ENCODE assay signal across 20 cellular contexts in the genomic region with DNA sequence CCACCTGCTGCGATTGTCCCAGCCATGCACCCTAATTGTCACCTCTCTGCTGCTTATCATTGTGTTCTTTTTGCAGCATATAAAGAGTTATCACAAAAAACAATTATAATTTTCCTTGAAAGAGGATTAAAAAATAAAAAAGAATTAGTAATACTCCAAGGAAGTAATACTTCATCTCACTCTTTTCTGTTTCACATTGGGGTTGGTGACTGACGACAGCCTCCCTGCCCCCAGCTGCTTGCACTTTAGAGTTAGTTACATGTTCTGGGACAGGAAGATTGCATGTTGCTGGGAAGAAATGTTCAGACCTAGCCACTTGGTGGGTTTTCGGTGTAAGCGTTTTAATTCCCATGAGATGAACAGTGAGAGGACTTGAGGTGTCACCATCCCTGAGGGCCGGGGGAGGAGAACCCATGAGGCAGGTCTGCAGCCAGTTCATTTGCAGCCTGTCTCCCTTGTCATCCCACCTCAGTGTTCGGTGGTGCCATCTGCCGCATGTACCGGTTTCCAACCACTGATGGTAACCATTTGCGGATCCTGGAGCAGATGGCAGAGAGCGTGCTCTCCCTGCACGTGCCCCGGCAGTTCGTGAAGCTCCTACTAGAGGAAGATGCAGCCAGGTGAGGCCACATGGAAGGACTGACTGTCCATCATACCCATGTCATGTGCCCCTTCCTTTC.
A peak's percentile ranks its signal among the peaks of the same experiment; 100 is the strongest.
DNase-seq lines count a peak whose midpoint lies in the region; ATAC-seq, FAIRE-seq and TF ChIP-seq lines count a peak whose summit lies in the region.
"Had no signal": no experiment of that assay in that cellular context is flagged by ENCODE, and none has a peak within 500 bp of the region (broad histone marks: within the 10 kb centered on the region; RNA-seq: fewer than 3 reads in every experiment).

No MANE protein-coding gene starts in this region.

- no peaks in the 10 kb centered on the region for H3K27me3 ChIP-seq in spleen (replicated peaks in 1 of 7)
- H3K27me3 ChIP-seq: SJSA1 had no signal

- peaks cover 13% of the 10 kb centered on the region for H3K4me1 Mint-ChIP-seq in activated T-cell treated with anti-CD3 and anti-CD28 coated beads, Interleukin-2, amount 50 U/mL, for 24 hours (ENCODE audit: low read depth)
- H3K4me1 Mint-ChIP-seq in stimulated activated naive B cell treated with anti-CD40 and anti-IgM and Interleukin-4, amounts not matched to agents 10 μg/mL and 1 μg/mL and 100 μg/mL, for 72 hours = peaks cover 7 to 9% of the 10 kb centered on the region in 2 donors
- H3K4me1 Mint-ChIP-seq: IgD-negative memory B cell had no signal

- intact Hi-C loops in spleen (cut with DNase I; ENCODE audit: low total_unique reads) = no loop called here

- peaks cover 0 to 100% (median 50%) of the 10 kb centered on the region in 6 donors for H3K36me3 ChIP-seq in spleen

- H3K27ac ChIP-seq in spleen = peak overlapping the region in 5 of 8 donors; percentile 33 to 77 (median 46)
- H3K27ac ChIP-seq: GM23248, SJSA1 had no signal

- H3K27ac Mint-ChIP-seq in activated T-cell treated with anti-CD3 and anti-CD28 coated beads, Interleukin-2, amount 50 U/mL, for 24 hours = peak overlapping the region; percentile 45
- no peak overlapping the region for H3K27ac Mint-ChIP-seq in stimulated activated naive B cell treated with anti-CD40 and anti-IgM and Interleukin-4, amounts not matched to agents 10 μg/mL and 1 μg/mL and 100 μg/mL, for 72 hours

- no peaks in the 10 kb centered on the region for H3K9me3 ChIP-seq in spleen
- H3K9me3 ChIP-seq: SJSA1 had no signal

- H3K36me3 Mint-ChIP-seq in activated T-cell treated with anti-CD3 and anti-CD28 coated beads, Interleukin-2, amount 50 U/mL, for 24 hours (ENCODE audit: low read depth) = peaks cover 91% of the 10 kb centered on the region
- H3K36me3 Mint-ChIP-seq in stimulated activated naive B cell treated with anti-CD40 and anti-IgM and Interleukin-4, amounts not matched to agents 10 μg/mL and 1 μg/mL and 100 μg/mL, for 72 hours = peaks cover 44 to 56% of the 10 kb centered on the region in 2 donors

- no peak overlapping the region for H3K4me3 ChIP-seq in spleen
- H3K4me3 ChIP-seq: GM23248, SJSA1 had no signal

- H3K9me3 Mint-ChIP-seq in activated T-cell treated with anti-CD3 and anti-CD28 coated beads, Interleukin-2, amount 50 U/mL, for 24 hours = no peaks in the 10 kb centered on the region
- H3K9me3 Mint-ChIP-seq in stimulated activated naive B cell treated with anti-CD40 and anti-IgM and Interleukin-4, amounts not matched to agents 10 μg/mL and 1 μg/mL and 100 μg/mL, for 72 hours = no peaks in the 10 kb centered on the region
- H3K9me3 Mint-ChIP-seq: IgD-negative memory B cell had no signal

- no peak for DNase-seq in activated T-cell treated with anti-CD3 and anti-CD28 coated beads, Interleukin-2, amount 50 U/mL, for 24 hours
- DNase-seq in activated T-cell treated with anti-CD3 and anti-CD28 coated beads, Interleukin-2, amount 50 U/mL, for 48 hours = no peak
- no peak for DNase-seq in HTR-8/SVneo (ENCODE audit: insufficient read length, low spot score)
- DNase-seq in cerebellar cortex (ENCODE audit: low spot score) = peak; percentile 92
- peak; percentile 48 for DNase-seq in spleen
- DNase-seq in globus pallidus (ENCODE audit: low spot score) = no peak
- DNase-seq in stimulated activated naive B cell treated with anti-CD40 and anti-IgM and Interleukin-4, amounts not matched to agents 10 μg/mL and 1 μg/mL and 100 μg/mL, for 72 hours = no peak
- DNase-seq in GM19239 (ENCODE audit: insufficient read length, low spot score) = no peak
- DNase-seq: Calu3, DMS79 treated with DMSO at 0.1 percent for 48 hours, HCEC 1CT, NCI-H1105, NCI-H187, NCI-H446, NCI-H82, PC-3 had no signal

- FAIRE-seq in HTR-8/SVneo (lab: Jason Lieb, UNC) (peak; percentile 13), GM19239 (lab: Jason Lieb, UNC) (no peak)
- FAIRE-seq: G401.6 had no signal

- H3K4me3 Mint-ChIP-seq in activated T-cell treated with anti-CD3 and anti-CD28 coated beads, Interleukin-2, amount 50 U/mL, for 24 hours = no peak overlapping the region
- H3K4me3 Mint-ChIP-seq in stimulated activated naive B cell treated with anti-CD40 and anti-IgM and Interleukin-4, amounts not matched to agents 10 μg/mL and 1 μg/mL and 100 μg/mL, for 72 hours = no peak overlapping the region
- H3K4me3 Mint-ChIP-seq: IgD-negative memory B cell had no signal

- no peaks in the 10 kb centered on the region for H3K27me3 Mint-ChIP-seq in activated T-cell treated with anti-CD3 and anti-CD28 coated beads, Interleukin-2, amount 50 U/mL, for 24 hours
- H3K27me3 Mint-ChIP-seq in stimulated activated naive B cell treated with anti-CD40 and anti-IgM and Interleukin-4, amounts not matched to agents 10 μg/mL and 1 μg/mL and 100 μg/mL, for 72 hours = no peaks in the 10 kb centered on the region
- H3K27me3 Mint-ChIP-seq: IgD-negative memory B cell had no signal

- no peak for TF ChIP-seq POLR2A in spleen (IDR thresholded peaks at IDR 0.05)

- no peak for ATAC-seq in stimulated activated naive B cell treated with anti-CD40 and anti-IgM and Interleukin-4, amounts not matched to agents 10 μg/mL and 1 μg/mL and 100 μg/mL, for 72 hours (replicated peaks)
- ATAC-seq: PC-3 had no signal

- WGBS in spleen, 5 donors = 89 to 93% (median 89%) methylated on average over 11 to 13 of the region's 13 CpGs

- H3K4me1 ChIP-seq in spleen = no peaks in the 10 kb centered on the region
- H3K4me1 ChIP-seq: SJSA1 had no signal

- TF ChIP-seq CTCF in spleen (IDR thresholded peaks at IDR 0.05 in 8 of 11, conservative IDR thresholded peaks at IDR 0.05 in 3 of 11) = no peak

Comparison
In these comparisons a context has a peak if more than half of its experiments do, and no peak if none do; other contexts are left out.
1. DNase-seq: peak in cerebellar cortex (single experiment) and spleen (single experiment); none in activated T-cell treated with anti-CD3 and anti-CD28 coated beads, Interleukin-2, amount 50 U/mL, for 24 hours (single experiment), activated T-cell treated with anti-CD3 and anti-CD28 coated beads, Interleukin-2, amount 50 U/mL, for 48 hours (0 of 2), HTR-8/SVneo (single experiment), globus pallidus (single experiment), stimulated activated naive B cell treated with anti-CD40 and anti-IgM and Interleukin-4, amounts not matched to agents 10 μg/mL and 1 μg/mL and 100 μg/mL, for 72 hours (single experiment) and GM19239 (single experiment).